In genomic region chr17:74085434-74085833, GRCh38 we compare ENCODE assay signal across 13 cellular contexts.
DNase-seq lines count a peak whose midpoint lies in the region; ATAC-seq and TF ChIP-seq lines count a peak whose summit lies in the region.
"Had no signal": no experiment of that assay in that cellular context is flagged by ENCODE, and none has a peak within 500 bp of the region (broad histone marks: within the 10 kb centered on the region; RNA-seq: fewer than 3 reads in every experiment).

No MANE protein-coding gene starts in this region.

- no peak overlapping the region for H3K4me3 ChIP-seq in OCI-LY7 (ENCODE audit: low read depth, low read length, poor library complexity, severe bottlenecking)
- H3K4me3 ChIP-seq: esophagus muscularis mucosa, vagina had no signal

- peaks cover 2 to 30% (median 7%) of the 10 kb centered on the region in 3 donors for H3K27me3 Mint-ChIP-seq in CD14-positive monocyte (ENCODE audit: low read depth in 3 of 3)
- peaks cover 12% of the 10 kb centered on the region for H3K27me3 Mint-ChIP-seq in glutamatergic neuron (ENCODE audit: unreplicated experiment)

- no peaks in the 10 kb centered on the region for H3K79me2 ChIP-seq in OCI-LY7 (ENCODE audit: insufficient read depth, low read depth, low read length)

- no peak overlapping the region for H3K4me3 Mint-ChIP-seq in CD14-positive monocyte
- H3K4me3 Mint-ChIP-seq in glutamatergic neuron (ENCODE audit: unreplicated experiment), result no peak overlapping the region

- H3K36me3 Mint-ChIP-seq in CD14-positive monocyte (no peaks in the 10 kb centered on the region), glutamatergic neuron (ENCODE audit: unreplicated experiment) (peaks cover 4% of the 10 kb centered on the region)

- H3K27ac Mint-ChIP-seq in CD14-positive monocyte (no peak overlapping the region), glutamatergic neuron (ENCODE audit: unreplicated experiment) (no peak overlapping the region)
- H3K27ac Mint-ChIP-seq: activated T-helper 2 cell treated with anti-CD3 and anti-CD28 coated beads, Interferon-gamma antibody, Interleukin-2, Interleukin-4, amounts not matched to agents 10 μg/mL and 5 μg/mL and 100 μg/mL, durations not matched to agents 14 hours and 24 hours and 36 hours had no signal

- ATAC-seq in HG03469 (IDR thresholded peaks at IDR 0.05; ENCODE audit: unreplicated experiment) (no peak), HG03378 (IDR thresholded peaks at IDR 0.05; ENCODE audit: unreplicated experiment) (no peak)

- no peaks in the 10 kb centered on the region for H3K4me1 ChIP-seq in OCI-LY7 (ENCODE audit: insufficient read depth, low read length, poor library complexity, severe bottlenecking)
- H3K4me1 ChIP-seq: Caco-2, esophagus muscularis mucosa, vagina had no signal

- no peaks in the 10 kb centered on the region for H3K9me3 ChIP-seq in OCI-LY7 (ENCODE audit: low read length)
- H3K9me3 ChIP-seq: vagina had no signal

- POLR2A ChIA-PET in OCI-LY7 (lab: Charles Lee), result no interaction called here

- peak; percentile 44 for TF ChIP-seq CTCF in CD14-positive monocyte (IDR thresholded peaks at IDR 0.05)
- TF ChIP-seq CTCF in GM12874 (IDR thresholded peaks at IDR 0.05; ENCODE audit: insufficient read depth, low read depth, low read length), result peak; percentile 35; the same call in 1 of the 2 replicates
- peak; percentile 77 for TF ChIP-seq CTCF in OCI-LY7 (conservative IDR thresholded peaks at IDR 0.05; ENCODE audit: low read length)
- TF ChIP-seq CTCF in glutamatergic neuron (IDR thresholded peaks at IDR 0.05; ENCODE audit: partially characterized antibody, unreplicated experiment), result peak; percentile 53

- no peak overlapping the region for H3K4me2 ChIP-seq in OCI-LY7 (ENCODE audit: low read length)

- no peaks in the 10 kb centered on the region for H3K36me3 ChIP-seq in OCI-LY7 (ENCODE audit: insufficient read depth, low read length)
- H3K36me3 ChIP-seq: esophagus muscularis mucosa, vagina had no signal

- H3K27ac ChIP-seq in OCI-LY7 (ENCODE audit: low read depth, low read length, poor library complexity, severe bottlenecking), result no peak overlapping the region
- H3K27ac ChIP-seq: esophagus muscularis mucosa, vagina had no signal

- no peak overlapping the region for H2AFZ ChIP-seq in OCI-LY7 (ENCODE audit: low read length)

- CTCF ChIA-PET in OCI-LY7 (lab: Charles Lee; ENCODE audit: unreplicated experiment), result interaction anchor here (0.6 kb wide), 1 partner anchor 489 kb away, joined by 3 read pairs; no protein-coding TSS in a partner anchor

- H3K9me2 ChIP-seq in OCI-LY7 (ENCODE audit: insufficient read depth, low read length), result no peaks in the 10 kb centered on the region

- no TSS peak for BruUV-seq in OCI-LY7 (replicated peaks; lab: Mats Ljungman, UMichigan)

- H3K9me3 Mint-ChIP-seq in CD14-positive monocyte, result peaks cover 9 to 17% (median 13%) of the 10 kb centered on the region in 7 donors
- H3K9me3 Mint-ChIP-seq in glutamatergic neuron (ENCODE audit: unreplicated experiment), result peaks cover 8% of the 10 kb centered on the region

- intact Hi-C loops in CD14-positive monocyte (cut with micrococcal nuclease), result no loop called here
- intact Hi-C loops in OCI-LY7 (cut with micrococcal nuclease; ENCODE audit: unreplicated experiment), result no loop called here

- DNase-seq in CD14-positive monocyte (ENCODE audit: low spot score), result no peak
- DNase-seq in OCI-LY7 (ENCODE audit: low spot score), result peak; percentile 32
- no peak for DNase-seq in glutamatergic neuron
- no peak for DNase-seq in T1000 (lab: John Stamatoyannopoulos, UW)
- DNase-seq in RPMI8226, result no peak
- DNase-seq: kidney had no signal

- no peaks in the 10 kb centered on the region for H4K20me1 ChIP-seq in OCI-LY7 (ENCODE audit: insufficient read depth, low read length)

- no peaks in the 10 kb centered on the region for H3K4me1 Mint-ChIP-seq in CD14-positive monocyte
- H3K4me1 Mint-ChIP-seq in glutamatergic neuron (ENCODE audit: low read depth, unreplicated experiment), result peaks cover 38% of the 10 kb centered on the region
